Comparison of ENCODE assay signal across 25 cellular contexts in the genomic region with DNA sequence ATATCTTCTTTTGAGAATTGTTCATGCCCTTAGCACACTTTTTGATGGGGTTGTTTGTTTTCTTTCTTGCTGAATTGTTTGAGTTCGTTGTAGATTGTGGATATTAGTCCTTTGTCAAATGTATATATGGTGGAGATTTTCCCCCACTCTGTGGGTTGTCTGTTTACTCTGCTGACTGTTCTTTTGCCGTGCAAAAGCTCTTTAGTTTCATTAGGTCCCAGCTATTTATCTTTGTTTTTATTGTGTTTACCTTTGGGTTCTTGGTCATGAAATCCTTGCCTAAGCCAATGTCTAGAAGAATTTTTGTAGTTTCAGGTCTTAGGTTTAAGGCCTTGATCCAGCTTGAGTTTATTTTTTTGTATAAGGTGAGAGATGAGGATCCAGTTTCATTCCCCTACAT.
A peak's percentile ranks its signal among the peaks of the same experiment; 100 is the strongest.
DNase-seq lines count a peak whose midpoint lies in the region; ATAC-seq and TF ChIP-seq lines count a peak whose summit lies in the region.
"Had no signal": no experiment of that assay in that cellular context is flagged by ENCODE, and none has a peak within 500 bp of the region (broad histone marks: within the 10 kb centered on the region; RNA-seq: fewer than 3 reads in every experiment).

No MANE protein-coding gene starts in this region.

- H3K27ac Mint-ChIP-seq in nephron progenitor cell, result peak overlapping the region; percentile 18
- H3K27ac Mint-ChIP-seq: CD14-positive monocyte; CD4-positive, alpha-beta memory T cell; CD4-positive, CD25-positive, alpha-beta regulatory T cell had no signal

- H2AFZ ChIP-seq in PC-3 (ENCODE audit: low read length), result no peak overlapping the region

- intact Hi-C loops in PC-3 (cut with micrococcal nuclease), result no loop called here

- H3K36me3 ChIP-seq in HEK293 (ENCODE audit: control insufficient read depth in 2 of 2, insufficient read depth in 1 of 2, low read length in 2 of 2) (no peaks in the 10 kb centered on the region), PC-3 (ENCODE audit: low read depth, low read length) (no peaks in the 10 kb centered on the region)
- H3K36me3 ChIP-seq: BE2C, BLaER1 had no signal

- H3K4me1 Mint-ChIP-seq in nephron progenitor cell, result peaks cover 5% of the 10 kb centered on the region
- H3K4me1 Mint-ChIP-seq: CD14-positive monocyte; CD4-positive, alpha-beta memory T cell; CD4-positive, CD25-positive, alpha-beta regulatory T cell; CD8-positive, alpha-beta memory T cell had no signal

- peak; percentile 45 for DNase-seq in PC-3
- no peak for DNase-seq in nephron progenitor cell
- no peak for DNase-seq in central memory CD4-positive, alpha-beta T cell
- no peak for DNase-seq in left lobe of liver (ENCODE audit: low spot score)
- no peak for DNase-seq in cerebellar cortex (ENCODE audit: low spot score)
- DNase-seq: 8988T; ACHN; BE2C; C1 segment of cervical spinal cord; CD4-positive, alpha-beta memory T cell; CD4-positive, CD25-positive, alpha-beta regulatory T cell; CD8-positive, alpha-beta memory T cell; COR-L47; DMS 273 treated with DMSO at 0.1 percent for 48 hours; DMS153; DMS53; DMS79; DND-41; EL; GDM1 had no signal

- H3K36me3 Mint-ChIP-seq in nephron progenitor cell (ENCODE audit: low read depth), result peaks cover 39% of the 10 kb centered on the region
- H3K36me3 Mint-ChIP-seq: CD14-positive monocyte; CD4-positive, alpha-beta memory T cell; CD4-positive, CD25-positive, alpha-beta regulatory T cell; CD8-positive, alpha-beta memory T cell had no signal

- H3F3A ChIP-seq in PC-3 (ENCODE audit: low read length, unreplicated experiment), result no peaks in the 10 kb centered on the region

- no peak overlapping the region for H3K4me3 Mint-ChIP-seq in nephron progenitor cell
- H3K4me3 Mint-ChIP-seq: CD14-positive monocyte; CD4-positive, alpha-beta memory T cell; CD4-positive, CD25-positive, alpha-beta regulatory T cell; CD8-positive, alpha-beta memory T cell had no signal

- CTCF ChIA-PET in HEK293 (lab: Yijun Ruan, JAX) (no interaction called here), PC-3 (lab: Charles Lee) (no interaction called here)

- H4K20me1 ChIP-seq in PC-3 (ENCODE audit: low read length), result no peaks in the 10 kb centered on the region
- H4K20me1 ChIP-seq: BLaER1 had no signal

- ATAC-seq in PC-3 (no peak), left lobe of liver (no peak)
- ATAC-seq: GM12878 had no signal

- H3K27me3 Mint-ChIP-seq in nephron progenitor cell (ENCODE audit: low read depth, poor library complexity), result no peaks in the 10 kb centered on the region
- H3K27me3 Mint-ChIP-seq: CD4-positive, alpha-beta memory T cell; CD4-positive, CD25-positive, alpha-beta regulatory T cell; CD8-positive, alpha-beta memory T cell had no signal

- H3K79me2 ChIP-seq in PC-3 (ENCODE audit: low read length), result no peaks in the 10 kb centered on the region

- H3K9me3 ChIP-seq in HEK293 (ENCODE audit: control insufficient read depth, insufficient read depth, low read depth, low read length), result no peaks in the 10 kb centered on the region
- no peaks in the 10 kb centered on the region for H3K9me3 ChIP-seq in PC-3 (ENCODE audit: low read length)
- H3K9me3 ChIP-seq: BE2C had no signal

- BruUV-seq in PC-3 (replicated peaks; lab: Mats Ljungman, UMichigan), result no TSS peak

- H3K9me3 Mint-ChIP-seq in nephron progenitor cell, result peaks cover 61% of the 10 kb centered on the region

- peak overlapping the region; percentile 32 for H3K27ac ChIP-seq in 22Rv1
- no peak overlapping the region for H3K27ac ChIP-seq in HEK293 (ENCODE audit: extremely low read depth, low read depth, low read length)
- H3K27ac ChIP-seq in PC-3 (ENCODE audit: low read length), result peak overlapping the region; percentile 46; the same call in 1 of the 2 replicates
- H3K27ac ChIP-seq: BLaER1 had no signal

- no peaks in the 10 kb centered on the region for H3K27me3 ChIP-seq in PC-3 (ENCODE audit: low read length)
- H3K27me3 ChIP-seq: BE2C, BLaER1 had no signal

- TF ChIP-seq CTCF in 22Rv1 (IDR thresholded peaks at IDR 0.05) (no peak), HEK293 (tag by site-specific recombination; IDR thresholded peaks at IDR 0.05) (no peak), PC-3 (conservative IDR thresholded peaks at IDR 0.05; ENCODE audit: low read depth, low read length) (no peak), nephron progenitor cell (IDR thresholded peaks at IDR 0.05) (no peak)

- H3K9me2 ChIP-seq in PC-3 (replicated peaks; ENCODE audit: low read length), result no peaks in the 10 kb centered on the region

- H3K4me2 ChIP-seq in PC-3 (ENCODE audit: low read length), result peak overlapping the region; percentile 15; the same call in 1 of the 2 replicates
- H3K4me2 ChIP-seq: BLaER1 had no signal

- H3K4me3 ChIP-seq in HEK293 (ENCODE audit: low read depth, low read length), result no peak overlapping the region
- H3K4me3 ChIP-seq in PC-3 (ENCODE audit: low read length), result no peak overlapping the region
- H3K4me3 ChIP-seq: BLaER1, GM12878 had no signal

- POLR2A ChIA-PET in HEK293 (lab: Yijun Ruan, JAX), result no interaction called here
- POLR2A ChIA-PET in PC-3 (lab: Charles Lee; ENCODE audit: unreplicated experiment), result no interaction called here

- H3K4me1 ChIP-seq in HEK293 (ENCODE audit: control insufficient read depth, insufficient read depth, low read length) (no peaks in the 10 kb centered on the region), PC-3 (ENCODE audit: insufficient read depth, low read length) (no peaks in the 10 kb centered on the region)
- H3K4me1 ChIP-seq: BE2C, BLaER1 had no signal

- no peak overlapping the region for H3K9ac ChIP-seq in PC-3 (ENCODE audit: low read length)
- H3K9ac ChIP-seq: BLaER1 had no signal

TF ChIP-seq in HEK293, 187 proteins besides CTCF, POLR2A, EP300 and RAD21:
- TF ChIP-seq PRDM4 (tag by site-specific recombination; IDR thresholded peaks at IDR 0.05) (no peak), ZNF426 (tag by site-specific recombination; IDR thresholded peaks at IDR 0.05) (no peak), SCRT2 (tag by site-specific recombination; IDR thresholded peaks at IDR 0.05) (no peak), GLIS2 (tag by site-specific recombination; IDR thresholded peaks at IDR 0.05) (no peak), ZNF677 (tag by site-specific recombination; IDR thresholded peaks at IDR 0.05) (no peak), ZNF112 (tag by site-specific recombination; IDR thresholded peaks at IDR 0.05) (no peak), FEZF1 (tag by site-specific recombination; IDR thresholded peaks at IDR 0.05) (peak; percentile 84), ZNF24 (tag by site-specific recombination; IDR thresholded peaks at IDR 0.05) (no peak), YY2 (tag by site-specific recombination; IDR thresholded peaks at IDR 0.05) (0 out of 2 replicates have a peak, but pooled peaks have one; percentile 18), ZNF549 (tag by site-specific recombination; IDR thresholded peaks at IDR 0.05) (no peak), ZNF521 (tag by site-specific recombination; IDR thresholded peaks at IDR 0.05) (no peak), GLI4 (tag by site-specific recombination; IDR thresholded peaks at IDR 0.05) (no peak), OVOL3 (tag by site-specific recombination; IDR thresholded peaks at IDR 0.05) (no peak), ZNF548 (tag by site-specific recombination; IDR thresholded peaks at IDR 0.05) (no peak), SETDB1 (IDR thresholded peaks at IDR 0.05; ENCODE audit: insufficient read length, low read length) (no peak)
- TF ChIP-seq, protein P1, sequence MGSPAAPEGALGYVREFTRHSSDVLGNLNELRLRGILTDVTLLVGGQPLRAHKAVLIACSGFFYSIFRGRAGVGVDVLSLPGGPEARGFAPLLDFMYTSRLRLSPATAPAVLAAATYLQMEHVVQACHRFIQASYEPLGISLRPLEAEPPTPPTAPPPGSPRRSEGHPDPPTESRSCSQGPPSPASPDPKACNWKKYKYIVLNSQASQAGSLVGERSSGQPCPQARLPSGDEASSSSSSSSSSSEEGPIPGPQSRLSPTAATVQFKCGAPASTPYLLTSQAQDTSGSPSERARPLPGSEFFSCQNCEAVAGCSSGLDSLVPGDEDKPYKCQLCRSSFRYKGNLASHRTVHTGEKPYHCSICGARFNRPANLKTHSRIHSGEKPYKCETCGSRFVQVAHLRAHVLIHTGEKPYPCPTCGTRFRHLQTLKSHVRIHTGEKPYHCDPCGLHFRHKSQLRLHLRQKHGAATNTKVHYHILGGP (tag by site-specific recombination; IDR thresholded peaks at IDR 0.05), result no peak
- TF ChIP-seq, protein P2, sequence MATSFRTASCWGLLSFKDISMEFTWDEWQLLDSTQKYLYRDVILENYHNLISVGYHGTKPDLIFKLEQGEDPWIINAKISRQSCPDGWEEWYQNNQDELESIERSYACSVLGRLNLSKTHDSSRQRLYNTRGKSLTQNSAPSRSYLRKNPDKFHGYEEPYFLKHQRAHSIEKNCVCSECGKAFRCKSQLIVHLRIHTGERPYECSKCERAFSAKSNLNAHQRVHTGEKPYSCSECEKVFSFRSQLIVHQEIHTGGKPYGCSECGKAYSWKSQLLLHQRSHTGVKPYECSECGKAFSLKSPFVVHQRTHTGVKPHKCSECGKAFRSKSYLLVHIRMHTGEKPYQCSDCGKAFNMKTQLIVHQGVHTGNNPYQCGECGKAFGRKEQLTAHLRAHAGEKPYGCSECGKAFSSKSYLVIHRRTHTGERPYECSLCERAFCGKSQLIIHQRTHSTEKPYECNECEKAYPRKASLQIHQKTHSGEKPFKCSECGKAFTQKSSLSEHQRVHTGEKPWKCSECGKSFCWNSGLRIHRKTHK (tag by site-specific recombination; IDR thresholded peaks at IDR 0.05), result no peak
